ENCODE assay signal across 15 cellular contexts in the genomic region with DNA sequence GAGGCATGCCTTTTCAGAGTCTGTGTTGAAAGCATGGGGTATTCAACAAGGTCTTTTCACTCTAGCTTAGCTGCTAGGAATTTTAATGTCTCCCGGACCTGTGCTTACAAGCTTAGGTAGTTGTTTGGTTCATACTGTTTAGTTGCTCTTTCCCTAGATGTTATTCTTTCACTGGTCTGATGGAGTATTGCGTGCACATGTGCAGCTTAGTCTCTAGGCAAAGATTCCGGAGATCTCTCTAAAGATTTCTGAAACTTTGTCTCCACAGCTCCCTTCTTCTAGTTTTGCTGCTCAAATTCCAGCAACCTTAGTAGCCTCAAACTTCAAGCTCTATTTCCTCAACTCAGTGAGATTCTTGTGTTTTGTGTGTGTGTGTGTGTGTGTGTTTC. TPM values are rescaled to one million over a fixed set of nuclear protein-coding genes. Genes with fewer than 3 reads are reported as not detected.
DNase-seq lines count a peak whose midpoint lies in the region; ATAC-seq, FAIRE-seq and TF ChIP-seq lines count a peak whose summit lies in the region.
"Had no signal": no experiment of that assay in that cellular context is flagged by ENCODE, and none has a peak within 500 bp of the region (broad histone marks: within the 10 kb centered on the region; RNA-seq: fewer than 3 reads in every experiment).

No MANE protein-coding gene starts in this region.

- H2AFZ ChIP-seq in IMR-90 (replicated peaks; ENCODE audit: low read length, poor library complexity), result no peak overlapping the region
- H2AFZ ChIP-seq in K562 (ENCODE audit: low read depth, low read length), result no peak overlapping the region

- H3K23ac ChIP-seq in IMR-90 (ENCODE audit: low read depth, low read length), result peak overlapping the region; percentile 78; the same call in 1 of the 2 replicates

- no CpG with 5 or more reads among the region's 3 CpGs for WGBS in IMR-90 (ENCODE audit: extremely low coverage in 2 of 2, insufficient read length in 1 of 2), 2 experiments
- 94% methylated on average over 3 of the region's 3 CpGs for WGBS in K562 (ENCODE audit: insufficient coverage, low coverage, missing lambda C conversion rate)
- WGBS in ovary, 3 donors, result 24 to 46% (median 31%) methylated on average over 3 of the region's 3 CpGs

- BruUV-seq in IMR-90 (replicated peaks; lab: Mats Ljungman, UMichigan) (no TSS peak), K562 (replicated peaks; lab: Mats Ljungman, UMichigan) (no TSS peak)

- H3K14ac ChIP-seq in IMR-90 (replicated peaks; ENCODE audit: low read depth, low read length), result peak overlapping the region; percentile 73

- H2BK120ac ChIP-seq in IMR-90 (ENCODE audit: low read depth, low read length), result peak overlapping the region; percentile 67

- peak overlapping the region; percentile 54 for H3K56ac ChIP-seq in IMR-90 (ENCODE audit: extremely low read depth, insufficient read depth, low read length)

- TF ChIP-seq EP300 in K562 (IDR thresholded peaks at IDR 0.05; ENCODE audit: low read length) (no peak), ovary (IDR thresholded peaks at IDR 0.05) (no peak)

- intact Hi-C loops in IMR-90 (cut with micrococcal nuclease) (no loop called here), K562 (cut with micrococcal nuclease) (no loop called here), ovary (cut with DNase I) (no loop called here)

- H2BK15ac ChIP-seq in IMR-90 (ENCODE audit: low read depth, low read length), result peak overlapping the region; percentile 53; the same call in 1 of the 3 replicates

- H3K9ac ChIP-seq in IMR-90 (ENCODE audit: low read depth, low read length) (peak overlapping the region; percentile 21; the same call in 1 of the 2 replicates), K562 (ENCODE audit: insufficient read depth in 1 of 2, low read depth in 2 of 2, low read length in 2 of 2) (no peak overlapping the region)

- peak overlapping the region; percentile 86 for H2BK5ac ChIP-seq in IMR-90 (ENCODE audit: low read depth, low read length, poor library complexity, severe bottlenecking)

- TF ChIP-seq RAD21 in IMR-90 (IDR thresholded peaks at IDR 0.05; ENCODE audit: low read length), result no peak
- no peak for TF ChIP-seq RAD21 in K562 (CRISPR knock-in tag; conservative IDR thresholded peaks at IDR 0.05 in 1 of 2, IDR thresholded peaks at IDR 0.05 in 1 of 2)

- H2AK9ac ChIP-seq in IMR-90 (replicated peaks; ENCODE audit: low read depth, low read length, poor library complexity), result no peak overlapping the region

- no peaks in the 10 kb centered on the region for H3K27me3 ChIP-seq in IMR-90 (ENCODE audit: control insufficient read depth, insufficient read depth, low read length)
- no peaks in the 10 kb centered on the region for H3K27me3 ChIP-seq in K562 (ENCODE audit: control insufficient read depth in 2 of 2, insufficient read depth in 2 of 2, low read length in 2 of 2)
- no peaks in the 10 kb centered on the region for H3K27me3 ChIP-seq in ovary

- H4K5ac ChIP-seq in IMR-90 (ENCODE audit: low read depth, low read length), result peak overlapping the region; percentile 18; the same call in 1 of the 2 replicates

- peak; percentile 48 for ATAC-seq in IMR-90 (ENCODE audit: low read depth)
- no peak for ATAC-seq in K562
- no peak for ATAC-seq in GM21576 (IDR thresholded peaks at IDR 0.05; ENCODE audit: unreplicated experiment)
- ATAC-seq in GM19395 (IDR thresholded peaks at IDR 0.05; ENCODE audit: unreplicated experiment), result no peak
- ATAC-seq in HG03432 (IDR thresholded peaks at IDR 0.05; ENCODE audit: unreplicated experiment), result no peak
- ATAC-seq: left colon, natural killer cell had no signal

- H4K8ac ChIP-seq in IMR-90 (ENCODE audit: low read depth in 2 of 2, low read length in 2 of 2), result peak overlapping the region; percentile 5 to 76; a peak in 3 of 4 replicates

- peak; percentile 37 for FAIRE-seq in K562 (lab: Jason Lieb, UNC)

- peaks cover 0 to 38% of the 10 kb centered on the region in 2 experiments; a peak in 3 of 4 replicates for H3K79me1 ChIP-seq in IMR-90 (ENCODE audit: low read depth in 1 of 2, low read length in 2 of 2)

- CTCF ChIA-PET in IMR-90 (lab: Yijun Ruan, JAX) (interaction anchor here (0.5 to 1.1 kb wide), 3 partner anchors 61 to 1064 kb away, joined by 3 read pairs; no protein-coding TSS in a partner anchor), K562 (lab: Yijun Ruan, JAX; ENCODE audit: low intra/inter-chr PET ratio) (no interaction called here)

- peak overlapping the region; percentile 78; the same call in 1 of the 2 replicates for H2BK20ac ChIP-seq in IMR-90 (ENCODE audit: low read depth, low read length)

- POLR2A ChIA-PET in IMR-90 (lab: Charles Lee; ENCODE audit: unreplicated experiment), result no interaction called here
- POLR2A ChIA-PET in K562 (lab: Yijun Ruan, JAX), result no interaction called here

- H3K4me1 ChIP-seq in IMR-90 (ENCODE audit: control insufficient read depth, insufficient read depth, low read length) (peaks cover 23% of the 10 kb centered on the region), K562 (replicated peaks in 1 of 2; ENCODE audit: control insufficient read depth in 2 of 2, insufficient read depth in 2 of 2, low read length in 2 of 2) (no peaks in the 10 kb centered on the region), ovary (ENCODE audit: insufficient read depth) (peaks cover 12% of the 10 kb centered on the region)

- H3K4ac ChIP-seq in IMR-90 (ENCODE audit: low read depth, low read length), result peak overlapping the region; percentile 13; the same call in 1 of the 2 replicates

- H4K20me1 ChIP-seq in IMR-90 (ENCODE audit: insufficient read depth, low read length), result peaks cover 77% of the 10 kb centered on the region
- H4K20me1 ChIP-seq in K562 (replicated peaks; ENCODE audit: control insufficient read depth, insufficient read depth, low read length), result no peaks in the 10 kb centered on the region; the same call in 1 of the 2 replicates

- in situ Hi-C loops in IMR-90 (cut with MboI; ENCODE audit: low sequenced_read_pairs) (no loop called here), K562 (cut with MboI) (no loop called here)

- peaks cover 87% of the 10 kb centered on the region for H3K79me2 ChIP-seq in K562 (ENCODE audit: control insufficient read depth, insufficient read depth, low read length)

- no peak for DNase-seq in AG09309 (ENCODE audit: low read depth)
- DNase-seq in IMR-90, result peak; percentile 44
- no peak for DNase-seq in K562 (ENCODE audit: extremely low read depth in 1 of 4, low spot score in 3 of 4)
- DNase-seq in ovary, result no peak
- DNase-seq in effector CD4-positive, alpha-beta T cell, result no peak
- DNase-seq: activated naive CD4-positive, alpha-beta T cell treated with anti-CD3 and anti-CD28 coated beads, Interleukin-2, amount 50 U/mL, for 16 hours; AML-193; GF-D8; left colon; MM.1S; natural killer cell; NCI-H446 treated with DMSO at 0.1 percent for 48 hours had no signal

- H3K27ac ChIP-seq in IMR-90 (ENCODE audit: insufficient read depth, low read length) (peak overlapping the region; percentile 11), K562 (ENCODE audit: extremely low read depth, low read depth, low read length) (no peak overlapping the region), ovary (peak overlapping the region in 1 of 2 donors; percentile 74)

- peak overlapping the region; percentile 0; the same call in 1 of the 2 replicates for H2AK5ac ChIP-seq in IMR-90 (ENCODE audit: low read depth, low read length)

- TF ChIP-seq POLR2A in IMR-90 (IDR thresholded peaks at IDR 0.05; ENCODE audit: low read depth, low read length) (no peak), K562 (conservative IDR thresholded peaks at IDR 0.05) (no peak), ovary (IDR thresholded peaks at IDR 0.05) (no peak)

- H4K91ac ChIP-seq in IMR-90 (ENCODE audit: insufficient read depth, low read depth, low read length), result peak overlapping the region; percentile 60; the same call in 1 of the 2 replicates

- H3K9me1 ChIP-seq in IMR-90 (ENCODE audit: insufficient read depth, low read length) (peaks cover 9% of the 10 kb centered on the region; the same call in 1 of the 2 replicates), K562 (ENCODE audit: control insufficient read depth, insufficient read depth, low read length) (no peaks in the 10 kb centered on the region)

- TF ChIP-seq CTCF in AG09309 (IDR thresholded peaks at IDR 0.05; ENCODE audit: control insufficient read depth, insufficient read depth, low read depth, low read length, missing control alignments) (no peak), IMR-90 (conservative IDR thresholded peaks at IDR 0.05; ENCODE audit: low read depth, low read length) (no peak), K562 (IDR thresholded peaks at IDR 0.05 in 2 of 3, conservative IDR thresholded peaks at IDR 0.05 in 1 of 3; ENCODE audit: insufficient read depth in 2 of 3, low read depth in 1 of 3, low read length in 3 of 3) (no peak), ovary (IDR thresholded peaks at IDR 0.05) (no peak)

- H3K4me3 ChIP-seq in AG09309 (ENCODE audit: control insufficient read depth, low read depth, low read length) (peak overlapping the region; percentile 10), IMR-90 (ENCODE audit: insufficient read depth, low read depth, low read length) (no peak overlapping the region), K562 (no peak overlapping the region), ovary (peak overlapping the region; percentile 3)

- H3K4me2 ChIP-seq in IMR-90 (ENCODE audit: low read depth, low read length), result peak overlapping the region; percentile 85
- no peak overlapping the region for H3K4me2 ChIP-seq in K562 (ENCODE audit: insufficient read depth, low read length)

- 0 out of 2 replicates have a peak, but pooled peaks cover 2% of the 10 kb centered on the region for H3K36me3 ChIP-seq in IMR-90 (ENCODE audit: control insufficient read depth, insufficient read depth, low read length)
- no peaks in the 10 kb centered on the region for H3K36me3 ChIP-seq in K562 (ENCODE audit: control insufficient read depth, insufficient read depth, low read length)
- no peaks in the 10 kb centered on the region for H3K36me3 ChIP-seq in ovary

- H3K9me3 ChIP-seq in IMR-90 (ENCODE audit: control insufficient read depth, insufficient read depth, low read length), result peaks cover 2% of the 10 kb centered on the region; the same call in 1 of the 2 replicates
- 0 out of 2 replicates have a peak, but pooled peaks cover 2% of the 10 kb centered on the region for H3K9me3 ChIP-seq in K562 (replicated peaks; ENCODE audit: control insufficient read depth, insufficient read depth, low read depth, low read length)
- H3K9me3 ChIP-seq in ovary, result no peaks in the 10 kb centered on the region

- H3K18ac ChIP-seq in IMR-90 (ENCODE audit: low read depth, low read length), result peak overlapping the region; percentile 66; the same call in 1 of the 2 replicates

- dilution Hi-C loops in IMR-90 (cut with HindIII; ENCODE audit: low sequenced_read_pairs, unreplicated experiment), result no loop called here

RNA-seq across cellular contexts. Expression of a gene that starts 18.6 kb away (rescaled TPM):
- total RNA-seq in IMR-90 (2012; rRNA removed) (169 and 222 TPM in 2 replicates), K562 (2014; rRNA removed) (3.7 and 4.3 TPM in 2 replicates), K562 (2014; rRNA removed; fragmentation: Illumina TruSeq; extraction: Trizol) (6.1 and 6.7 TPM in 2 replicates), K562 (2015; rRNA removed; fragmentation: Illumina TruSeq; extraction: Trizol) (4.9 and 6.5 TPM in 2 replicates), K562 (2021) (5.2 and 6.3 TPM in 2 replicates), ovary (10 to 100 TPM; 32.6 to 67.3 (median 53.9) TPM)
- polyA plus RNA-seq in IMR-90 (2012; rRNA removed) (37.5 and 38.4 TPM in 2 replicates), K562 (2011; rRNA removed) (7.9 and 9.2 TPM in 2 replicates), K562 (2014; fragmentation: Illumina TruSeq; extraction: Trizol) (4.9 and 6.5 TPM in 2 replicates), K562 (2014; fragmentation: Nextera tagmentation; extraction: Ambion mirVana) (1 to 10 TPM; 1.6 to 1.9 TPM), K562 (2014; rRNA removed) (5.2 and 6.0 TPM in 2 replicates), ovary (10 to 100 TPM; 19.8 to 24.2 TPM)
- 11.7 and 18.8 TPM in 2 replicates for polyA plus RNA-seq in IMR-90 (2012; cell fraction: cytosol; rRNA removed)
- 12.5 and 48.7 TPM in 2 replicates for polyA plus RNA-seq in IMR-90 (2012; cell fraction: nucleus; rRNA removed; ENCODE audit: low replicate concordance)
- 6.9 and 18.0 TPM in 2 replicates for total RNA-seq in K562 (2011; cell fraction: chromatin; rRNA removed; ENCODE audit: low replicate concordance)
- 3.7 and 4.7 TPM in 2 replicates for total RNA-seq in K562 (2011; cell fraction: nucleolus; rRNA removed)
- total RNA-seq in K562 (2011; cell fraction: nucleoplasm; rRNA removed), result 9.4 and 12.9 TPM in 2 replicates
- 2.5 and 4.7 TPM in 2 replicates for polyA plus RNA-seq in K562 (2011; cell fraction: cytosol; rRNA removed)
- 5.5 and 6.0 TPM in 2 replicates for polyA plus RNA-seq in K562 (2011; cell fraction: nucleus; rRNA removed)
- 4.3 and 4.5 TPM in 2 replicates for polyA plus RNA-seq in K562 (2012)
- 14.7 and 16.9 TPM in 2 replicates for polyA minus RNA-seq in K562 (2011; rRNA and poly(A)+ RNA removed)
- 4.6 and 6.0 TPM in 2 replicates for polyA minus RNA-seq in K562 (2011; cell fraction: cytosol; rRNA and poly(A)+ RNA removed)
- polyA minus RNA-seq in K562 (2011; cell fraction: nucleus; rRNA and poly(A)+ RNA removed), result 5.1 and 8.7 TPM in 2 replicates

Comparison
In these comparisons a context has a peak if more than half of its experiments do, and no peak if none do; other contexts are left out.
1. H3K4me3 ChIP-seq: peak in AG09309 (single experiment) and ovary (single experiment); none in IMR-90 (single experiment) and K562 (single experiment).